In genomic region chr16:28549301-28549899, GRCh38 we compare ENCODE assay signal across 8 cellular contexts. TPM values are rescaled to one million over a fixed set of nuclear protein-coding genes. Genes with fewer than 3 reads are reported as not detected.
DNase-seq lines count a peak whose midpoint lies in the region; ATAC-seq, FAIRE-seq and TF ChIP-seq lines count a peak whose summit lies in the region.

No MANE protein-coding gene starts in this region.

- H3K79me2 ChIP-seq in K562 (ENCODE audit: control insufficient read depth, insufficient read depth, low read length): peaks cover 3% of the 10 kb centered on the region; the same call in 2 of the 3 replicates

- no peak overlapping the region for H3K4me2 ChIP-seq in K562 (ENCODE audit: insufficient read depth, low read length)

- POLR2A ChIA-PET in K562 (lab: Yijun Ruan, JAX): no interaction called here

- no peaks in the 10 kb centered on the region for H3K36me3 Mint-ChIP-seq in nephron (ENCODE audit: low read depth)

- peak overlapping the region in 2 of 3 experiments; percentile 35 to 86 for H3K27ac Mint-ChIP-seq in nephron

- FAIRE-seq in K562 (lab: Jason Lieb, UNC): peak; percentile 74
- no peak for FAIRE-seq in GM19239 (lab: Jason Lieb, UNC)

- H3K27me3 ChIP-seq in K562 (ENCODE audit: control insufficient read depth in 2 of 2, insufficient read depth in 2 of 2, low read length in 2 of 2): peaks cover 0 to 17% of the 10 kb centered on the region in 2 experiments; a peak in 3 of 5 replicates
- H3K27me3 ChIP-seq in right atrium auricular region: no peaks in the 10 kb centered on the region

- TF ChIP-seq POLR2A in NB4 (IDR thresholded peaks at IDR 0.05; ENCODE audit: extremely low read depth, insufficient read length) (no peak), K562 (conservative IDR thresholded peaks at IDR 0.05) (no peak)

- peaks cover under 1 to 3% of the 10 kb centered on the region in 2 experiments; a peak in 3 of 5 replicates for H3K4me1 ChIP-seq in K562 (replicated peaks in 1 of 2; ENCODE audit: control insufficient read depth in 2 of 2, insufficient read depth in 2 of 2, low read length in 2 of 2)
- H3K4me1 ChIP-seq in right atrium auricular region: peaks cover 0 to under 1% of the 10 kb centered on the region in 2 donors

- peak; percentile 59 for DNase-seq in SIG-M5 treated with dmso at 0.1 percent for 504 hours (lab: John Stamatoyannopoulos, UW; ENCODE audit: unreplicated experiment)
- DNase-seq in SIG-M5 (lab: John Stamatoyannopoulos, UW): no peak
- DNase-seq in NB4 (ENCODE audit: low read depth): peak; percentile 76
- DNase-seq in K562 (ENCODE audit: extremely low read depth in 1 of 4, low spot score in 3 of 4): peak in 1 of 4 experiments; percentile 45
- no peak for DNase-seq in GM19239 (ENCODE audit: insufficient read length, low spot score)
- no peak for DNase-seq in NCI-H1048 (lab: John Stamatoyannopoulos, UW)
- DNase-seq in right atrium auricular region (ENCODE audit: low spot score): no peak

- CTCF ChIA-PET in K562 (lab: Yijun Ruan, JAX; ENCODE audit: low intra/inter-chr PET ratio): interaction anchor here (0.9 to 2.2 kb wide), 3 partner anchors 226 to 232 kb away, joined by 4 to 13 read pairs (median 6); no protein-coding TSS in a partner anchor

- H3K4me1 Mint-ChIP-seq in nephron: peaks cover under 1% of the 10 kb centered on the region

- H3K36me3 ChIP-seq in K562 (ENCODE audit: control insufficient read depth, insufficient read depth, low read length) (no peaks in the 10 kb centered on the region), right atrium auricular region (no peaks in the 10 kb centered on the region)

- TF ChIP-seq RAD21 in K562 (CRISPR knock-in tag; conservative IDR thresholded peaks at IDR 0.05 in 1 of 2, IDR thresholded peaks at IDR 0.05 in 1 of 2): peak; percentile 75 to 82

- H3K9ac ChIP-seq in K562 (ENCODE audit: insufficient read depth in 1 of 2, low read depth in 2 of 2, low read length in 2 of 2): no peak overlapping the region

- H3K9me3 Mint-ChIP-seq in nephron: no peaks in the 10 kb centered on the region

- no peaks in the 10 kb centered on the region for H4K20me1 ChIP-seq in K562 (replicated peaks; ENCODE audit: control insufficient read depth, insufficient read depth, low read length)

- no peak overlapping the region for H2AFZ ChIP-seq in K562 (ENCODE audit: low read depth, low read length)

- 18% methylated on average over 11 of the region's 11 CpGs for WGBS in K562 (ENCODE audit: insufficient coverage, low coverage, missing lambda C conversion rate)

- H3K4me3 ChIP-seq in NB4 (ENCODE audit: low read depth, low read length) (no peak overlapping the region), K562 (no peak overlapping the region), right atrium auricular region (no peak overlapping the region)

- no peaks in the 10 kb centered on the region for H3K9me3 ChIP-seq in K562 (replicated peaks; ENCODE audit: control insufficient read depth, insufficient read depth, low read depth, low read length)
- H3K9me3 ChIP-seq in right atrium auricular region: no peaks in the 10 kb centered on the region

- intact Hi-C loops in K562 (cut with micrococcal nuclease): no loop called here

- TF ChIP-seq CTCF in NB4 (IDR thresholded peaks at IDR 0.05; ENCODE audit: low read depth, low read length): peak; percentile 57
- peak; percentile 58 to 89 (median 64) for TF ChIP-seq CTCF in K562 (IDR thresholded peaks at IDR 0.05 in 2 of 3, conservative IDR thresholded peaks at IDR 0.05 in 1 of 3; ENCODE audit: insufficient read depth in 2 of 3, low read depth in 1 of 3, low read length in 3 of 3)
- TF ChIP-seq CTCF in nephron (IDR thresholded peaks at IDR 0.05; ENCODE audit: unreplicated experiment in 3 of 3): peak; percentile 33 to 49 (median 39)
- TF ChIP-seq CTCF in right atrium auricular region (IDR thresholded peaks at IDR 0.05): peak in 1 of 2 donors; percentile 64

- no peak overlapping the region for H3K27ac ChIP-seq in K562 (ENCODE audit: extremely low read depth, low read depth, low read length)
- H3K27ac ChIP-seq in right atrium auricular region: no peak overlapping the region

- TF ChIP-seq EP300 in K562 (IDR thresholded peaks at IDR 0.05; ENCODE audit: low read length): no peak

- no peaks in the 10 kb centered on the region for H3K9me1 ChIP-seq in K562 (ENCODE audit: control insufficient read depth, insufficient read depth, low read length)

- no peak for ATAC-seq in K562

- in situ Hi-C loops in K562 (cut with MboI): loop anchor here (25.0 kb wide), 2 partner anchors 163 to 938 kb away; partner anchors contain the start of gene EIF3C

- BruUV-seq in K562 (replicated peaks; lab: Mats Ljungman, UMichigan): no TSS peak

- no peaks in the 10 kb centered on the region for H3K27me3 Mint-ChIP-seq in nephron (ENCODE audit: low read depth)

- peak overlapping the region in 2 of 3 experiments; percentile 49 to 74 for H3K4me3 Mint-ChIP-seq in nephron

RNA-seq across cellular contexts. Expression of gene SGF29, which starts 4.3 kb away (rescaled TPM):
- total RNA-seq in K562 (2011; cell fraction: chromatin; rRNA removed; ENCODE audit: low replicate concordance): 10.8 and 22.1 TPM in 2 replicates
- total RNA-seq in K562 (2011; cell fraction: nucleolus; rRNA removed): 12.3 and 14.3 TPM in 2 replicates
- total RNA-seq in K562 (2011; cell fraction: nucleoplasm; rRNA removed): 10.2 and 15.3 TPM in 2 replicates
- total RNA-seq in K562 (2014; rRNA removed): 33.1 and 36.1 TPM in 2 replicates
- 16.3 and 21.2 TPM in 2 replicates for total RNA-seq in K562 (2014; rRNA removed; fragmentation: Illumina TruSeq; extraction: Trizol)
- total RNA-seq in K562 (2015; rRNA removed; fragmentation: Illumina TruSeq; extraction: Trizol): 28.1 and 31.3 TPM in 2 replicates
- total RNA-seq in K562 (2021): 34.2 and 41.1 TPM in 2 replicates
- 2.6 and 4.1 TPM in 2 replicates for polyA plus RNA-seq in K562 (2011; rRNA removed)
- polyA plus RNA-seq in K562 (2011; cell fraction: cytosol; rRNA removed): 3.4 and 5.4 TPM in 2 replicates
- 14.1 and 26.6 TPM in 2 replicates for polyA plus RNA-seq in K562 (2011; cell fraction: nucleus; rRNA removed)
- polyA plus RNA-seq in K562 (2012): 37.3 and 44.8 TPM in 2 replicates
- polyA plus RNA-seq in K562 (2014; fragmentation: Illumina TruSeq; extraction: Trizol): 24.5 and 30.9 TPM in 2 replicates
- 10 to 100 TPM in 1 of 2 experiments, 1 to 10 TPM in 1; 6.0 to 11.9 TPM for polyA plus RNA-seq in K562 (2014; fragmentation: Nextera tagmentation; extraction: Ambion mirVana)
- 14.4 and 16.5 TPM in 2 replicates for polyA plus RNA-seq in K562 (2014; rRNA removed)
- 3.0 TPM in 2 replicates for polyA minus RNA-seq in K562 (2011; rRNA and poly(A)+ RNA removed)
- polyA minus RNA-seq in K562 (2011; cell fraction: cytosol; rRNA and poly(A)+ RNA removed): 6.4 and 11.7 TPM in 2 replicates
- polyA minus RNA-seq in K562 (2011; cell fraction: nucleus; rRNA and poly(A)+ RNA removed): 8.3 and 15.3 TPM in 2 replicates
- total RNA-seq in right atrium auricular region: 10 to 100 TPM; 14.2 to 21.8 TPM

RNA-seq across cellular contexts. Expression of gene NUPR1, which starts 10.6 kb away (rescaled TPM):
- 0.07 TPM in 1 of 2 replicates, not detected in the other for total RNA-seq in K562 (2011; cell fraction: chromatin; rRNA removed; ENCODE audit: low replicate concordance)
- total RNA-seq in K562 (2011; cell fraction: nucleolus; rRNA removed): under 0.01 TPM in 2 replicates
- total RNA-seq in K562 (2011; cell fraction: nucleoplasm; rRNA removed): 0.15 TPM in 1 of 2 replicates, not detected in the other
- total RNA-seq in K562 (2014; rRNA removed) (0.27 and 0.86 TPM in 2 replicates), K562 (2014; rRNA removed; fragmentation: Illumina TruSeq; extraction: Trizol) (0.07 TPM in 1 of 2 replicates, not detected in the other), K562 (2015; rRNA removed; fragmentation: Illumina TruSeq; extraction: Trizol) (0.40 and 0.64 TPM in 2 replicates), K562 (2021) (0.56 and 1.5 TPM in 2 replicates), right atrium auricular region (10 to 100 TPM; 12.4 to 26.9 TPM)
- polyA plus RNA-seq in K562 (2011; rRNA removed) (0.11 and 0.34 TPM in 2 replicates), K562 (2014; fragmentation: Illumina TruSeq; extraction: Trizol) (0.08 and 1.00 TPM in 2 replicates), K562 (2014; fragmentation: Nextera tagmentation; extraction: Ambion mirVana) (under 1 TPM; 0.08 to 0.21 TPM), K562 (2014; rRNA removed) (0.09 and 0.34 TPM in 2 replicates)
- polyA plus RNA-seq in K562 (2011; cell fraction: cytosol; rRNA removed): 0.03 and 0.06 TPM in 2 replicates
- polyA plus RNA-seq in K562 (2011; cell fraction: nucleus; rRNA removed): not detected in 2 replicates
- 0.39 and 35.5 TPM in 2 replicates for polyA plus RNA-seq in K562 (2012)
- polyA minus RNA-seq in K562 (2011; rRNA and poly(A)+ RNA removed): 0.03 TPM in 1 of 2 replicates, not detected in the other
- not detected in 2 replicates for polyA minus RNA-seq in K562 (2011; cell fraction: cytosol; rRNA and poly(A)+ RNA removed)
- polyA minus RNA-seq in K562 (2011; cell fraction: nucleus; rRNA and poly(A)+ RNA removed): not detected in 2 replicates

RNA-seq across cellular contexts. Expression of gene IL27, which starts 42.8 kb away (rescaled TPM):
- total RNA-seq in K562 (2011; cell fraction: chromatin; rRNA removed; ENCODE audit: low replicate concordance): not detected in 2 replicates
- not detected in 2 replicates for total RNA-seq in K562 (2011; cell fraction: nucleolus; rRNA removed)
- total RNA-seq in K562 (2011; cell fraction: nucleoplasm; rRNA removed): not detected in 2 replicates
- total RNA-seq in K562 (2014; rRNA removed): not detected in 2 replicates
- not detected in 2 replicates for total RNA-seq in K562 (2014; rRNA removed; fragmentation: Illumina TruSeq; extraction: Trizol)
- total RNA-seq in K562 (2015; rRNA removed; fragmentation: Illumina TruSeq; extraction: Trizol): not detected in 2 replicates
- total RNA-seq in K562 (2021): not detected in 2 replicates
- polyA plus RNA-seq in K562 (2011; rRNA removed): not detected in 2 replicates
- not detected in 2 replicates for polyA plus RNA-seq in K562 (2011; cell fraction: cytosol; rRNA removed)
- polyA plus RNA-seq in K562 (2011; cell fraction: nucleus; rRNA removed): not detected in 2 replicates
- polyA plus RNA-seq in K562 (2012): not detected in 2 replicates
- not detected in 2 replicates for polyA plus RNA-seq in K562 (2014; fragmentation: Illumina TruSeq; extraction: Trizol)
- polyA plus RNA-seq in K562 (2014; fragmentation: Nextera tagmentation; extraction: Ambion mirVana): not detected
- polyA plus RNA-seq in K562 (2014; rRNA removed): not detected in 2 replicates
- polyA minus RNA-seq in K562 (2011; rRNA and poly(A)+ RNA removed): not detected in 2 replicates
- not detected in 2 replicates for polyA minus RNA-seq in K562 (2011; cell fraction: cytosol; rRNA and poly(A)+ RNA removed)
- not detected in 2 replicates for polyA minus RNA-seq in K562 (2011; cell fraction: nucleus; rRNA and poly(A)+ RNA removed)
- not detected for total RNA-seq in right atrium auricular region

RNA-seq across cellular contexts. Expression of gene SULT1A2, which starts 47.5 kb away (rescaled TPM):
- 1.3 and 2.9 TPM in 2 replicates for total RNA-seq in K562 (2011; cell fraction: chromatin; rRNA removed; ENCODE audit: low replicate concordance)
- total RNA-seq in K562 (2011; cell fraction: nucleolus; rRNA removed): 2.6 and 3.0 TPM in 2 replicates
- total RNA-seq in K562 (2011; cell fraction: nucleoplasm; rRNA removed): 1.5 and 2.9 TPM in 2 replicates
- total RNA-seq in K562 (2014; rRNA removed) (1.8 and 3.2 TPM in 2 replicates), K562 (2014; rRNA removed; fragmentation: Illumina TruSeq; extraction: Trizol) (0.64 and 0.73 TPM in 2 replicates), K562 (2015; rRNA removed; fragmentation: Illumina TruSeq; extraction: Trizol) (1.6 and 1.9 TPM in 2 replicates), K562 (2021) (1.1 and 1.2 TPM in 2 replicates), right atrium auricular region (1 to 10 TPM; 1.9 to 2.7 TPM)
- polyA plus RNA-seq in K562 (2011; rRNA removed) (0.39 and 0.92 TPM in 2 replicates), K562 (2014; fragmentation: Illumina TruSeq; extraction: Trizol) (1.3 and 2.1 TPM in 2 replicates), K562 (2014; fragmentation: Nextera tagmentation; extraction: Ambion mirVana) (1 to 10 TPM; 2.4 to 2.9 TPM), K562 (2014; rRNA removed) (1.5 and 1.7 TPM in 2 replicates)
- polyA plus RNA-seq in K562 (2011; cell fraction: cytosol; rRNA removed): 0.27 and 1.2 TPM in 2 replicates
- 1.2 and 3.8 TPM in 2 replicates for polyA plus RNA-seq in K562 (2011; cell fraction: nucleus; rRNA removed)
- 2.4 and 5.4 TPM in 2 replicates for polyA plus RNA-seq in K562 (2012)
- polyA minus RNA-seq in K562 (2011; rRNA and poly(A)+ RNA removed): 0.46 TPM in 1 of 2 replicates, not detected in the other
- polyA minus RNA-seq in K562 (2011; cell fraction: cytosol; rRNA and poly(A)+ RNA removed): not detected in 2 replicates
- 0.22 and 0.67 TPM in 2 replicates for polyA minus RNA-seq in K562 (2011; cell fraction: nucleus; rRNA and poly(A)+ RNA removed)

RNA-seq across cellular contexts. Expression of gene APOBR, which starts 55.0 kb away (rescaled TPM):
- total RNA-seq in K562 (2011; cell fraction: chromatin; rRNA removed; ENCODE audit: low replicate concordance): 0.95 and 1.1 TPM in 2 replicates
- 0.83 and 1.6 TPM in 2 replicates for total RNA-seq in K562 (2011; cell fraction: nucleolus; rRNA removed)
- 2.0 and 2.8 TPM in 2 replicates for total RNA-seq in K562 (2011; cell fraction: nucleoplasm; rRNA removed)
- total RNA-seq in K562 (2014; rRNA removed): 3.6 and 3.8 TPM in 2 replicates
- total RNA-seq in K562 (2014; rRNA removed; fragmentation: Illumina TruSeq; extraction: Trizol): 0.25 and 0.32 TPM in 2 replicates
- 1.9 and 2.3 TPM in 2 replicates for total RNA-seq in K562 (2015; rRNA removed; fragmentation: Illumina TruSeq; extraction: Trizol)
- 3.2 and 4.3 TPM in 2 replicates for total RNA-seq in K562 (2021)
- 0.67 and 2.0 TPM in 2 replicates for polyA plus RNA-seq in K562 (2011; rRNA removed)
- polyA plus RNA-seq in K562 (2011; cell fraction: cytosol; rRNA removed): 1.3 and 1.8 TPM in 2 replicates
- 1.6 and 2.0 TPM in 2 replicates for polyA plus RNA-seq in K562 (2011; cell fraction: nucleus; rRNA removed)
- polyA plus RNA-seq in K562 (2012): 10.4 and 17.7 TPM in 2 replicates
- 3.8 and 7.3 TPM in 2 replicates for polyA plus RNA-seq in K562 (2014; fragmentation: Illumina TruSeq; extraction: Trizol)
- polyA plus RNA-seq in K562 (2014; fragmentation: Nextera tagmentation; extraction: Ambion mirVana): under 1 TPM in 1 of 2 experiments, not detected in 1; 0.08 TPM
- 4.2 and 6.1 TPM in 2 replicates for polyA plus RNA-seq in K562 (2014; rRNA removed)
- polyA minus RNA-seq in K562 (2011; rRNA and poly(A)+ RNA removed): 0.46 and 1.0 TPM in 2 replicates
- polyA minus RNA-seq in K562 (2011; cell fraction: cytosol; rRNA and poly(A)+ RNA removed): 1.1 and 4.8 TPM in 2 replicates
- polyA minus RNA-seq in K562 (2011; cell fraction: nucleus; rRNA and poly(A)+ RNA removed): 0.27 and 0.67 TPM in 2 replicates
- 1 to 10 TPM in 1 of 2 donors, under 1 TPM in 1; 0.78 to 2.0 TPM for total RNA-seq in right atrium auricular region

Comparison
In these comparisons a context has a peak if more than half of its experiments do, and no peak if none do; other contexts are left out.
1. DNase-seq: peak in SIG-M5 treated with dmso at 0.1 percent for 504 hours (single experiment) and NB4 (single experiment); none in SIG-M5 (single experiment), GM19239 (single experiment), NCI-H1048 (single experiment) and right atrium auricular region (single experiment).
2. RNA of gene NUPR1, which starts 10.6 kb away (total RNA-seq): 12.4 to 26.9 TPM in right atrium auricular region; under 0.01 to 1.5 TPM in K562; every median in the first group is over 4 times any median in the second.